ENCODE assay signal across 1 cellular context in genomic region chr11:34417203-34417602, GRCh38.
TF ChIP-seq lines count a peak whose summit lies in the region.

No MANE protein-coding gene starts in this region.

TF ChIP-seq in GM23338, 12 proteins besides CTCF, POLR2A, EP300 and RAD21 (continued from another document):
- TF ChIP-seq ZNF462 (CRISPR knock-in tag; IDR thresholded peaks at IDR 0.05) (no peak), REST (IDR thresholded peaks at IDR 0.05; ENCODE audit: unreplicated experiment) (no peak), ZNF331 (CRISPR knock-in tag; IDR thresholded peaks at IDR 0.05; ENCODE audit: low read depth) (no peak), JUNB (IDR thresholded peaks at IDR 0.05; ENCODE audit: unreplicated experiment) (no peak), CREB1 (CRISPR knock-in tag; IDR thresholded peaks at IDR 0.05; ENCODE audit: low read depth) (no peak), ZNF114 (CRISPR knock-in tag; IDR thresholded peaks at IDR 0.05) (no peak), NANOG (IDR thresholded peaks at IDR 0.05; ENCODE audit: borderline replicate concordance) (no peak), ETS1 (IDR thresholded peaks at IDR 0.05) (no peak), STAT1 (IDR thresholded peaks at IDR 0.05; ENCODE audit: unreplicated experiment) (no peak), EZH2phosphoT487 (IDR thresholded peaks at IDR 0.05; ENCODE audit: unreplicated experiment) (no peak), EZH2 (IDR thresholded peaks at IDR 0.05; ENCODE audit: low read depth, unreplicated experiment) (no peak)
TF ChIP-seq in GM23338: peak in this region for 0.
